ENCODE assay signal across 21 cellular contexts in genomic region chr10:122849900-122850605, GRCh38. TPM values are rescaled to one million over a fixed set of nuclear protein-coding genes. Genes with fewer than 3 reads are reported as not detected.
DNase-seq lines count a peak whose midpoint lies in the region; ATAC-seq and TF ChIP-seq lines count a peak whose summit lies in the region.
"Had no signal": no experiment of that assay in that cellular context is flagged by ENCODE, and none has a peak within 500 bp of the region (broad histone marks: within the 10 kb centered on the region; RNA-seq: fewer than 3 reads in every experiment).

No MANE protein-coding gene starts in this region.

- H3K36me3 ChIP-seq in testis (ENCODE audit: low read depth, missing control alignments): no peaks in the 10 kb centered on the region
- H3K36me3 ChIP-seq: vagina had no signal

- H3K27me3 ChIP-seq in testis: no peaks in the 10 kb centered on the region
- H3K27me3 ChIP-seq: vagina had no signal

- H3K4me3 Mint-ChIP-seq in activated T-cell treated with anti-CD3 and anti-CD28 coated beads, Interleukin-2, amount 50 U/mL, for 72 hours: no peak overlapping the region
- no peak overlapping the region for H3K4me3 Mint-ChIP-seq in activated T-cell treated with anti-CD3 and anti-CD28 coated beads, Interleukin-2, amount 50 U/mL, for 4 hours
- H3K4me3 Mint-ChIP-seq: stimulated activated effector memory CD8-positive, alpha-beta T cell treated with anti-CD3 and anti-CD28 coated beads, Interleukin-12 subunit alpha, Interleukin-12 subunit beta, amount 100 ng/mL, for 72 hours had no signal

- peak overlapping the region; percentile 12 for H3K27ac Mint-ChIP-seq in activated T-cell treated with anti-CD3 and anti-CD28 coated beads, Interleukin-2, amount 50 U/mL, for 72 hours
- H3K27ac Mint-ChIP-seq: stimulated activated effector memory CD8-positive, alpha-beta T cell treated with anti-CD3 and anti-CD28 coated beads, Interleukin-12 subunit alpha, Interleukin-12 subunit beta, amount 100 ng/mL, for 72 hours had no signal

- no peaks in the 10 kb centered on the region for H3K27me3 Mint-ChIP-seq in activated T-cell treated with anti-CD3 and anti-CD28 coated beads, Interleukin-2, amount 50 U/mL, for 72 hours (ENCODE audit: low read depth)
- no peaks in the 10 kb centered on the region for H3K27me3 Mint-ChIP-seq in activated T-cell treated with anti-CD3 and anti-CD28 coated beads, Interleukin-2, amount 50 U/mL, for 4 hours (ENCODE audit: low read depth)
- H3K27me3 Mint-ChIP-seq: naive thymus-derived CD8-positive, alpha-beta T cell had no signal

- no peaks in the 10 kb centered on the region for H3K9me3 ChIP-seq in testis
- H3K9me3 ChIP-seq: vagina had no signal

- TF ChIP-seq POLR2A in testis (IDR thresholded peaks at IDR 0.05): no peak

- peaks cover 34% of the 10 kb centered on the region for H3K4me1 Mint-ChIP-seq in activated T-cell treated with anti-CD3 and anti-CD28 coated beads, Interleukin-2, amount 50 U/mL, for 72 hours (ENCODE audit: low read depth)
- peaks cover 7% of the 10 kb centered on the region for H3K4me1 Mint-ChIP-seq in activated T-cell treated with anti-CD3 and anti-CD28 coated beads, Interleukin-2, amount 50 U/mL, for 4 hours (ENCODE audit: low read depth)

- intact Hi-C loops in testis (cut with DNase I; ENCODE audit: low total_unique reads): no loop called here

- no peaks in the 10 kb centered on the region for H3K4me1 ChIP-seq in testis
- H3K4me1 ChIP-seq: parathyroid adenoma, vagina had no signal

- no peak overlapping the region for H3K4me3 ChIP-seq in testis
- H3K4me3 ChIP-seq: vagina had no signal

- WGBS in testis, 2 donors: 77 to 87% methylated on average over 12 of the region's 12 CpGs

- no peak for TF ChIP-seq CTCF in testis (IDR thresholded peaks at IDR 0.05)

- DNase-seq in activated T-cell treated with anti-CD3 and anti-CD28 coated beads, Interleukin-2, amount 50 U/mL, for 72 hours: no peak
- DNase-seq in activated T-cell treated with anti-CD3 and anti-CD28 coated beads, Interleukin-2, amount 50 U/mL, for 4 hours: no peak
- peak; percentile 63 for DNase-seq in M059J (ENCODE audit: low read depth)
- DNase-seq in dermis blood vessel endothelial cell: peak; percentile 54
- DNase-seq in renal cortical epithelial cell (ENCODE audit: low read depth): peak; percentile 13
- no peak for DNase-seq in stimulated activated naive CD4-positive, alpha-beta T cell treated with Interleukin-2 at 50 U/mL for 16 hours (lab: John Stamatoyannopoulos, UW)
- no peak for DNase-seq in putamen (ENCODE audit: low spot score)
- no peak for DNase-seq in testis
- DNase-seq: activated CD4-positive, alpha-beta T cell treated with anti-CD3 and anti-CD28 coated beads for 4 hours; activated CD8-positive, alpha-beta memory T cell treated with anti-CD3 and anti-CD28 coated beads, Interleukin-2, amount 50 U/mL, for 4 hours; activated gamma-delta T cell; amniotic stem cell; C1 segment of cervical spinal cord; central memory CD4-positive, alpha-beta T cell; foreskin melanocyte; GF-D8; naive thymus-derived CD8-positive, alpha-beta T cell; NCI-H524 treated with DMSO at 0.1 percent for 48 hours had no signal

- H3K9me3 Mint-ChIP-seq in activated T-cell treated with anti-CD3 and anti-CD28 coated beads, Interleukin-2, amount 50 U/mL, for 72 hours: peaks cover 3 to 5% of the 10 kb centered on the region in 2 donors
- peaks cover 3% of the 10 kb centered on the region for H3K9me3 Mint-ChIP-seq in activated T-cell treated with anti-CD3 and anti-CD28 coated beads, Interleukin-2, amount 50 U/mL, for 4 hours

- ATAC-seq in activated T-cell treated with anti-CD3 and anti-CD28 coated beads, Interleukin-2, amount 50 U/mL, for 72 hours (replicated peaks in 1 of 2): no peak
- no peak for ATAC-seq in activated T-cell treated with anti-CD3 and anti-CD28 coated beads, Interleukin-2, amount 50 U/mL, for 4 hours
- ATAC-seq: naive thymus-derived CD8-positive, alpha-beta T cell had no signal

- no peak overlapping the region for H3K27ac ChIP-seq in testis
- H3K27ac ChIP-seq: parathyroid adenoma, vagina had no signal

- H3K36me3 Mint-ChIP-seq in activated T-cell treated with anti-CD3 and anti-CD28 coated beads, Interleukin-2, amount 50 U/mL, for 72 hours (ENCODE audit: insufficient read depth in 2 of 2): peaks cover 14 to 39% of the 10 kb centered on the region in 2 donors
- H3K36me3 Mint-ChIP-seq in activated T-cell treated with anti-CD3 and anti-CD28 coated beads, Interleukin-2, amount 50 U/mL, for 4 hours (ENCODE audit: insufficient read depth): peaks cover 50% of the 10 kb centered on the region

RNA-seq across cellular contexts. Expression of gene CUZD1, which starts 4.4 kb away (rescaled TPM):
- total RNA-seq in activated T-cell treated with anti-CD3 and anti-CD28 coated beads, Interleukin-2, amount 50 U/mL, for 72 hours: 1 to 10 TPM; 1.5 to 1.7 TPM
- total RNA-seq in activated T-cell treated with anti-CD3 and anti-CD28 coated beads, Interleukin-2, amount 50 U/mL, for 4 hours: 1 to 10 TPM; 1.1 to 1.6 (median 1.3) TPM
- 0.02 and 0.05 TPM in 2 replicates for total RNA-seq in M059J (2014; rRNA removed; shearing (Covaris generic))
- total RNA-seq in dermis blood vessel endothelial cell (0.34 and 0.51 TPM in 2 replicates), renal cortical epithelial cell (0.69 and 1.2 TPM in 2 replicates), testis (1 to 10 TPM; 1.5 to 2.0 TPM)
- polyA plus RNA-seq in testis (ENCODE audit: insufficient read depth, low read depth, low replicate concordance): 1.9 TPM
- total RNA-seq: vagina had no signal

RNA-seq across cellular contexts. Expression of gene FAM24B, which starts 29.3 kb away (rescaled TPM):
- 10 to 100 TPM; 38.1 to 42.2 TPM for total RNA-seq in activated T-cell treated with anti-CD3 and anti-CD28 coated beads, Interleukin-2, amount 50 U/mL, for 72 hours
- total RNA-seq in activated T-cell treated with anti-CD3 and anti-CD28 coated beads, Interleukin-2, amount 50 U/mL, for 4 hours: 1 to 10 TPM; 4.1 to 5.2 (median 4.8) TPM
- total RNA-seq in M059J (2014; rRNA removed; shearing (Covaris generic)): 0.39 and 2.2 TPM in 2 replicates
- 2.2 and 5.1 TPM in 2 replicates for total RNA-seq in dermis blood vessel endothelial cell
- total RNA-seq in renal cortical epithelial cell: 5.3 and 6.3 TPM in 2 replicates
- 10 to 100 TPM; 12.6 to 18.3 TPM for total RNA-seq in testis
- polyA plus RNA-seq in testis (ENCODE audit: insufficient read depth, low read depth, low replicate concordance): 12.1 TPM
- total RNA-seq: vagina had no signal

Comparison
In these comparisons a context has a peak if more than half of its experiments do, and no peak if none do; other contexts are left out.
1. DNase-seq: peak in M059J (single experiment), dermis blood vessel endothelial cell (single experiment) and renal cortical epithelial cell (single experiment); none in activated T-cell treated with anti-CD3 and anti-CD28 coated beads, Interleukin-2, amount 50 U/mL, for 72 hours (0 of 2), activated T-cell treated with anti-CD3 and anti-CD28 coated beads, Interleukin-2, amount 50 U/mL, for 4 hours (single experiment), stimulated activated naive CD4-positive, alpha-beta T cell treated with Interleukin-2 at 50 U/mL for 16 hours (single experiment), putamen (single experiment) and testis (single experiment).